Comparison of ENCODE assay signal across 9 cellular contexts in genomic region chr2:69601179-69601612, GRCh38.
A peak's percentile ranks its signal among the peaks of the same experiment; 100 is the strongest.
DNase-seq lines count a peak whose midpoint lies in the region; ATAC-seq and TF ChIP-seq lines count a peak whose summit lies in the region.
"Had no signal": no experiment of that assay in that cellular context is flagged by ENCODE, and none has a peak within 500 bp of the region (broad histone marks: within the 10 kb centered on the region; RNA-seq: fewer than 3 reads in every experiment).

No MANE protein-coding gene starts in this region.

- H3K4me3 Mint-ChIP-seq in T-helper 2 cell treated with Interferon-gamma antibody and Interleukin-4, amounts not matched to agents 5 μg/mL and 100 μg/mL, for 36 hours = peak overlapping the region; percentile 58

- peak overlapping the region; percentile 80 for H3K27ac Mint-ChIP-seq in T-helper 2 cell treated with Interferon-gamma antibody and Interleukin-4, amounts not matched to agents 5 μg/mL and 100 μg/mL, for 36 hours

- H3K4me3 ChIP-seq in fibroblast of pulmonary artery (replicated peaks; ENCODE audit: low read depth, low read length) (no peak overlapping the region), skeletal muscle cell (ENCODE audit: low read depth, low read length) (no peak overlapping the region)
- H3K4me3 ChIP-seq: lower lobe of right lung had no signal

- H3K9me3 Mint-ChIP-seq in T-helper 2 cell treated with Interferon-gamma antibody and Interleukin-4, amounts not matched to agents 5 μg/mL and 100 μg/mL, for 36 hours = no peaks in the 10 kb centered on the region

- no peak for TF ChIP-seq CTCF in fibroblast of pulmonary artery (IDR thresholded peaks at IDR 0.05; ENCODE audit: low read length, missing control alignments)

- ATAC-seq in activated CD4-positive, CD25-positive, alpha-beta regulatory T cell treated with anti-CD3 and anti-CD28 coated beads, Interleukin-2, amount 50 U/mL, for 24 hours = peak; percentile 98

- no peaks in the 10 kb centered on the region for H3K27me3 Mint-ChIP-seq in T-helper 2 cell treated with Interferon-gamma antibody and Interleukin-4, amounts not matched to agents 5 μg/mL and 100 μg/mL, for 36 hours (ENCODE audit: low read depth)

- H3K36me3 Mint-ChIP-seq in T-helper 2 cell treated with Interferon-gamma antibody and Interleukin-4, amounts not matched to agents 5 μg/mL and 100 μg/mL, for 36 hours (ENCODE audit: low read depth) = peaks cover 47% of the 10 kb centered on the region

- no peak for DNase-seq in activated CD4-positive, CD25-positive, alpha-beta regulatory T cell (lab: John Stamatoyannopoulos, UW)
- peak; percentile 47 for DNase-seq in T-helper 2 cell treated with Interferon-gamma antibody and Interleukin-4, amounts not matched to agents 5 μg/mL and 100 μg/mL, for 36 hours (ENCODE audit: low spot score)
- DNase-seq in fibroblast of pulmonary artery (ENCODE audit: low read depth) (peak; percentile 85), skeletal muscle cell (ENCODE audit: low read depth) (peak; percentile 38), NCI-H82 (lab: John Stamatoyannopoulos, UW) (no peak), Ammon's horn (ENCODE audit: low spot score) (no peak)
- no peak for DNase-seq in stimulated activated CD4-positive, alpha-beta T cell treated with anti-CD3 and anti-CD28 coated beads, Interleukin-1b, Interleukin-23, amount 100 ng/mL, for 48 hours
- DNase-seq: lower lobe of right lung had no signal

- H3K4me1 Mint-ChIP-seq in T-helper 2 cell treated with Interferon-gamma antibody and Interleukin-4, amounts not matched to agents 5 μg/mL and 100 μg/mL, for 36 hours (ENCODE audit: low read depth) = peaks cover 77% of the 10 kb centered on the region

Comparison
In these comparisons a context has a peak if more than half of its experiments do, and no peak if none do; other contexts are left out.
1. DNase-seq: peak in T-helper 2 cell treated with Interferon-gamma antibody and Interleukin-4, amounts not matched to agents 5 μg/mL and 100 μg/mL, for 36 hours (single experiment), fibroblast of pulmonary artery (single experiment) and skeletal muscle cell (single experiment); none in activated CD4-positive, CD25-positive, alpha-beta regulatory T cell (0 of 4), stimulated activated CD4-positive, alpha-beta T cell treated with anti-CD3 and anti-CD28 coated beads, Interleukin-1b, Interleukin-23, amount 100 ng/mL, for 48 hours (single experiment), NCI-H82 (single experiment) and Ammon's horn (single experiment).